1 cellular context compared by ENCODE assay signal in the genomic region with DNA sequence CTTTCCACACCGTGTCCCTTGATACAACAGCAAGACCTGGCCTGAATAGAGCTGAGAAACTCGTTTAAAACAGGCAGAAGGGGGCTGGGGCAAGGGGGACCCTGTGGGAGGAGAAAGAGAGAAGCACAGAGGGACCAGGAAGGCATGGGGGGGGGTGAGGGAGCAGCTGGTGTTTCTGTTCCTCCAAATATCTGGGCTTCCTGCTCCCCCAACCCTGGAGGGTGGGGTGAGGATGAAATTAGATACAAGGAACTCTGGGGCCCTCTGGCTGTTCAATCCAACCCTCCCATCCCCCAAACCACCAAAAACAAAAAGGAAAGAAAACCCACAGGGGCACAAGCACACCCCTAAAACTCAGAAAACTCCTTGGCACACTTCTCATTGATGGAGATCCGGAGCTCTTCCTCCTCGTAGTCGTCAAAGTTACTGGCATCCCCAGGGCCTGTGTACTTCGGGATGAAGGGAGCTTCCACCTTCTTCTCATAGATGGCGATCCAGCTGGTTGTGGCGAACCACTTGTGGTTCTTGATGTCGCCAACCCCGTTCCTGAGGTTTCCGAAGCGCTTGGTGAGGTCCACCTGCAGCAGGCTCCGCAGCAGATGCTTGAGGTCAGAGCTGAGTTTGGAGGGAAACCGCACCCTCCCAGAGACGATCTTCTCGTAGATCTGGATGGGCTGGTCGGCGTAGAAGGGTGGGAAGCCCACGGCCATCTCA.
TF ChIP-seq lines count a peak whose summit lies in the region.

No MANE protein-coding gene starts in this region.

TF ChIP-seq in H1, 55 proteins besides CTCF, POLR2A, EP300 and RAD21:
- no peak for TF ChIP-seq SRF (IDR thresholded peaks at IDR 0.05; ENCODE audit: low read depth, low read length)
- TF ChIP-seq TCF12 (IDR thresholded peaks at IDR 0.05; ENCODE audit: low read depth, low read length): no peak
- TF ChIP-seq TAF1 (IDR thresholded peaks at IDR 0.05; ENCODE audit: low read depth, low read length): no peak
- TF ChIP-seq BCL11A (IDR thresholded peaks at IDR 0.05; ENCODE audit: low read depth in 2 of 2, low read length in 2 of 2): no peak
- no peak for TF ChIP-seq TAF7 (optimal IDR thresholded peaks at IDR 0.05; ENCODE audit: borderline replicate concordance, low read depth, low read length)
- TF ChIP-seq SP2 (IDR thresholded peaks at IDR 0.05; ENCODE audit: low read length): no peak
